36 cellular contexts compared by ENCODE assay signal in genomic region chr9:135192686-135193085, GRCh38.
"Had no signal": no experiment of that assay in that cellular context is flagged by ENCODE, and none has a peak within 500 bp of the region (broad histone marks: within the 10 kb centered on the region; RNA-seq: fewer than 3 reads in every experiment).

No MANE protein-coding gene starts in this region.

- H3K27ac ChIP-seq: ascending aorta, cardiac muscle cell, VCaP had no signal

- H3K9me3 ChIP-seq: ascending aorta had no signal

- H3K27me3 Mint-ChIP-seq: activated CD4-positive, alpha-beta memory T cell treated with anti-CD3 and anti-CD28 coated beads, Interleukin-2, amount 10 ng/mL, durations not matched to agents 7 days and 5 days; activated CD4-positive, alpha-beta T cell treated with anti-CD3 and anti-CD28 coated beads for 36 hours; activated CD4-positive, alpha-beta T cell treated with anti-CD3 and anti-CD28 coated beads, Interleukin-2, amount 10 ng/mL, durations not matched to agents 7 days and 5 days; activated CD8-positive, alpha-beta memory T cell treated with anti-CD3 and anti-CD28 coated beads, Interleukin-2, amount 10 ng/mL, durations not matched to agents 7 days and 5 days; activated naive CD4-positive, alpha-beta T cell treated with anti-CD3 and anti-CD28 coated beads, Interleukin-2, amount 10 ng/mL, durations not matched to agents 7 days and 5 days; activated naive CD8-positive, alpha-beta T cell treated with anti-CD3 and anti-CD28 coated beads, Interleukin-2, amount 10 ng/mL, durations not matched to agents 7 days and 5 days had no signal

- ATAC-seq: activated CD4-positive, alpha-beta T cell treated with anti-CD3 and anti-CD28 coated beads for 36 hours; activated CD8-positive, alpha-beta memory T cell treated with anti-CD3 and anti-CD28 coated beads, Interleukin-2, amount 10 ng/mL, durations not matched to agents 7 days and 5 days; activated CD8-positive, alpha-beta T cell treated with anti-CD3 and anti-CD28 coated beads, Interleukin-2, amount 10 ng/mL, durations not matched to agents 7 days and 5 days; activated naive CD8-positive, alpha-beta T cell treated with anti-CD3 and anti-CD28 coated beads, Interleukin-2, amount 50 U/mL, for 24 hours had no signal

- H3K36me3 ChIP-seq: ascending aorta, cardiac muscle cell had no signal

- H3K27me3 ChIP-seq: ascending aorta had no signal

- H3K27ac Mint-ChIP-seq: activated B cell treated with CpG ODN at 0.5 μM for 24 hours; activated CD4-positive, alpha-beta memory T cell treated with anti-CD3 and anti-CD28 coated beads, Interleukin-2, amount 10 ng/mL, durations not matched to agents 7 days and 5 days; activated CD4-positive, alpha-beta T cell treated with anti-CD3 and anti-CD28 coated beads for 36 hours; activated CD4-positive, alpha-beta T cell treated with anti-CD3 and anti-CD28 coated beads, Interleukin-2, amount 10 ng/mL, durations not matched to agents 7 days and 5 days; activated CD8-positive, alpha-beta memory T cell treated with anti-CD3 and anti-CD28 coated beads, Interleukin-2, amount 10 ng/mL, durations not matched to agents 7 days and 5 days; activated CD8-positive, alpha-beta T cell treated with anti-CD3 and anti-CD28 coated beads, Interleukin-2, amount 10 ng/mL, durations not matched to agents 7 days and 5 days; activated naive CD4-positive, alpha-beta T cell treated with anti-CD3 and anti-CD28 coated beads, Interleukin-2, amount 10 ng/mL, durations not matched to agents 7 days and 5 days; activated naive CD4-positive, alpha-beta T cell treated with anti-CD3 and anti-CD28 coated beads, Interleukin-2, amount 50 U/mL, for 24 hours; activated naive CD8-positive, alpha-beta T cell; activated naive CD8-positive, alpha-beta T cell treated with anti-CD3 and anti-CD28 coated beads, Interleukin-2, amount 10 ng/mL, durations not matched to agents 7 days and 5 days; activated naive CD8-positive, alpha-beta T cell treated with anti-CD3 and anti-CD28 coated beads, Interleukin-2, amount 50 U/mL, for 24 hours; activated T-helper 2 cell treated with anti-CD3 and anti-CD28 coated beads, Interferon-gamma antibody, Interleukin-2, Interleukin-4, amounts not matched to agents 10 μg/mL and 5 μg/mL and 100 μg/mL, durations not matched to agents 14 hours and 24 hours and 36 hours; T-helper 1 cell treated with Interleukin-12 subunit alpha and Interleukin-12 subunit beta and Interleukin-4 antibody, amounts not matched to agents 30 μg/mL and 1 μg/mL, for 36 hours; T-helper 2 cell treated with Interferon-gamma antibody and Interleukin-4, amounts not matched to agents 5 μg/mL and 100 μg/mL, for 36 hours had no signal

- H3K4me1 ChIP-seq: ascending aorta had no signal

- H3K4me3 ChIP-seq: ascending aorta, cardiac muscle cell had no signal

- DNase-seq: activated B cell treated with CpG ODN at 0.5 μM for 24 hours; activated CD4-positive, alpha-beta memory T cell treated with anti-CD3 and anti-CD28 coated beads, Interleukin-2, amount 10 ng/mL, durations not matched to agents 7 days and 5 days; activated CD4-positive, alpha-beta T cell treated with anti-CD3 and anti-CD28 coated beads for 1 hour; activated CD4-positive, alpha-beta T cell treated with anti-CD3 and anti-CD28 coated beads for 36 hours; activated CD4-positive, alpha-beta T cell treated with anti-CD3 and anti-CD28 coated beads for 48 hours; activated CD4-positive, alpha-beta T cell treated with anti-CD3 and anti-CD28 coated beads, Interleukin-2, amount 10 ng/mL, durations not matched to agents 7 days and 5 days; activated CD4-positive, alpha-beta T cell treated with anti-CD3 and anti-CD28 coated beads, Interleukin-2, amount 50 U/mL, for 48 hours; activated CD8-positive, alpha-beta memory T cell treated with anti-CD3 and anti-CD28 coated beads for 24 hours; activated CD8-positive, alpha-beta memory T cell treated with anti-CD3 and anti-CD28 coated beads, Interleukin-2, amount 10 ng/mL, durations not matched to agents 7 days and 5 days; activated CD8-positive, alpha-beta memory T cell treated with anti-CD3 and anti-CD28 coated beads, Interleukin-2, amount 50 U/mL, for 48 hours; activated CD8-positive, alpha-beta T cell treated with anti-CD3 and anti-CD28 coated beads, Interleukin-2, amount 10 ng/mL, durations not matched to agents 7 days and 5 days; activated effector memory CD4-positive, alpha-beta T cell treated with Interleukin-2 at 50 U/mL for 16 hours; activated gamma-delta T cell; activated naive CD4-positive, alpha-beta T cell treated with anti-CD3 and anti-CD28 coated beads, Interleukin-2, amount 10 ng/mL, durations not matched to agents 7 days and 5 days; activated naive CD4-positive, alpha-beta T cell treated with Interleukin-2 at 50 U/mL for 16 hours; activated naive CD8-positive, alpha-beta T cell treated with anti-CD3 and anti-CD28 coated beads, Interleukin-2, amount 10 ng/mL, durations not matched to agents 7 days and 5 days; activated naive CD8-positive, alpha-beta T cell treated with anti-CD3 and anti-CD28 coated beads, Interleukin-2, amount 50 U/mL, for 24 hours; activated T-cell treated with anti-CD3 and anti-CD28 coated beads, Interleukin-2, amount 50 U/mL, for 1 hour; activated T-cell treated with anti-CD3 and anti-CD28 coated beads, Interleukin-2, amount 50 U/mL, for 48 hours; amygdala; anterior cingulate cortex; caudate nucleus; cerebellar nuclear complex; T-helper 1 cell; T-helper 2 cell; T-helper 9 cell had no signal

- H3K36me3 Mint-ChIP-seq: activated CD8-positive, alpha-beta memory T cell treated with anti-CD3 and anti-CD28 coated beads, Interleukin-2, amount 10 ng/mL, durations not matched to agents 7 days and 5 days; activated naive CD4-positive, alpha-beta T cell treated with anti-CD3 and anti-CD28 coated beads, Interleukin-2, amount 10 ng/mL, durations not matched to agents 7 days and 5 days; activated naive CD4-positive, alpha-beta T cell treated with anti-CD3 and anti-CD28 coated beads, Interleukin-2, amount 50 U/mL, for 24 hours; activated naive CD8-positive, alpha-beta T cell; activated naive CD8-positive, alpha-beta T cell treated with anti-CD3 and anti-CD28 coated beads, Interleukin-2, amount 10 ng/mL, durations not matched to agents 7 days and 5 days; brain had no signal

- H3K9me3 Mint-ChIP-seq: activated CD4-positive, alpha-beta T cell treated with anti-CD3 and anti-CD28 coated beads, Interleukin-2, amount 10 ng/mL, durations not matched to agents 7 days and 5 days; activated naive CD4-positive, alpha-beta T cell treated with anti-CD3 and anti-CD28 coated beads, Interleukin-2, amount 50 U/mL, for 24 hours; activated naive CD8-positive, alpha-beta T cell treated with anti-CD3 and anti-CD28 coated beads, Interleukin-2, amount 50 U/mL, for 24 hours; activated T-helper 2 cell treated with anti-CD3 and anti-CD28 coated beads, Interferon-gamma antibody, Interleukin-2, Interleukin-4, amounts not matched to agents 10 μg/mL and 5 μg/mL and 100 μg/mL, durations not matched to agents 14 hours and 24 hours and 36 hours; central memory CD8-positive, alpha-beta T cell; T-helper 2 cell treated with Interferon-gamma antibody and Interleukin-4, amounts not matched to agents 5 μg/mL and 100 μg/mL, for 36 hours had no signal

- H3K4me1 Mint-ChIP-seq: activated B cell treated with CpG ODN at 0.5 μM for 24 hours; activated CD4-positive, alpha-beta memory T cell treated with anti-CD3 and anti-CD28 coated beads, Interleukin-2, amount 10 ng/mL, durations not matched to agents 7 days and 5 days; activated CD4-positive, alpha-beta T cell treated with anti-CD3 and anti-CD28 coated beads for 36 hours; activated CD4-positive, alpha-beta T cell treated with anti-CD3 and anti-CD28 coated beads, Interleukin-2, amount 10 ng/mL, durations not matched to agents 7 days and 5 days; activated CD8-positive, alpha-beta memory T cell treated with anti-CD3 and anti-CD28 coated beads, Interleukin-2, amount 10 ng/mL, durations not matched to agents 7 days and 5 days; activated naive CD4-positive, alpha-beta T cell treated with anti-CD3 and anti-CD28 coated beads, Interleukin-2, amount 10 ng/mL, durations not matched to agents 7 days and 5 days; activated naive CD4-positive, alpha-beta T cell treated with anti-CD3 and anti-CD28 coated beads, Interleukin-2, amount 50 U/mL, for 24 hours; activated naive CD8-positive, alpha-beta T cell treated with anti-CD3 and anti-CD28 coated beads, Interleukin-2, amount 10 ng/mL, durations not matched to agents 7 days and 5 days; activated naive CD8-positive, alpha-beta T cell treated with anti-CD3 and anti-CD28 coated beads, Interleukin-2, amount 50 U/mL, for 24 hours; central memory CD8-positive, alpha-beta T cell had no signal

- H3K4me3 Mint-ChIP-seq: activated B cell treated with CpG ODN at 0.5 μM for 24 hours; activated CD4-positive, alpha-beta memory T cell treated with anti-CD3 and anti-CD28 coated beads, Interleukin-2, amount 10 ng/mL, durations not matched to agents 7 days and 5 days; activated CD4-positive, alpha-beta T cell treated with anti-CD3 and anti-CD28 coated beads for 36 hours; activated CD4-positive, alpha-beta T cell treated with anti-CD3 and anti-CD28 coated beads, Interleukin-2, amount 10 ng/mL, durations not matched to agents 7 days and 5 days; activated CD8-positive, alpha-beta memory T cell treated with anti-CD3 and anti-CD28 coated beads, Interleukin-2, amount 10 ng/mL, durations not matched to agents 7 days and 5 days; activated CD8-positive, alpha-beta T cell treated with anti-CD3 and anti-CD28 coated beads, Interleukin-2, amount 10 ng/mL, durations not matched to agents 7 days and 5 days; activated naive CD4-positive, alpha-beta T cell treated with anti-CD3 and anti-CD28 coated beads, Interleukin-2, amount 10 ng/mL, durations not matched to agents 7 days and 5 days; activated naive CD4-positive, alpha-beta T cell treated with anti-CD3 and anti-CD28 coated beads, Interleukin-2, amount 50 U/mL, for 24 hours; activated naive CD8-positive, alpha-beta T cell; activated naive CD8-positive, alpha-beta T cell treated with anti-CD3 and anti-CD28 coated beads, Interleukin-2, amount 10 ng/mL, durations not matched to agents 7 days and 5 days; activated naive CD8-positive, alpha-beta T cell treated with anti-CD3 and anti-CD28 coated beads, Interleukin-2, amount 50 U/mL, for 24 hours; brain; central memory CD8-positive, alpha-beta T cell; T-helper 1 cell treated with Interleukin-12 subunit alpha and Interleukin-12 subunit beta and Interleukin-4 antibody, amounts not matched to agents 30 μg/mL and 1 μg/mL, for 36 hours; T-helper 2 cell treated with Interferon-gamma antibody and Interleukin-4, amounts not matched to agents 5 μg/mL and 100 μg/mL, for 36 hours had no signal
